1 cellular context compared by ENCODE assay signal in genomic region chr11:9529333-9529648, GRCh38.
TF ChIP-seq lines count a peak whose summit lies in the region.

No MANE protein-coding gene starts in this region.

TF ChIP-seq in GM23338, 12 proteins besides CTCF, POLR2A, EP300 and RAD21 (continued from another document):
- TF ChIP-seq REST (IDR thresholded peaks at IDR 0.05; ENCODE audit: unreplicated experiment) (no peak), POLR2AphosphoS5 (IDR thresholded peaks at IDR 0.05; ENCODE audit: low read depth) (no peak), ZNF331 (CRISPR knock-in tag; IDR thresholded peaks at IDR 0.05; ENCODE audit: low read depth) (no peak), NANOG (IDR thresholded peaks at IDR 0.05; ENCODE audit: borderline replicate concordance) (no peak), EZH2phosphoT487 (IDR thresholded peaks at IDR 0.05; ENCODE audit: unreplicated experiment) (no peak), ETS1 (IDR thresholded peaks at IDR 0.05) (no peak)
